In the genomic region with DNA sequence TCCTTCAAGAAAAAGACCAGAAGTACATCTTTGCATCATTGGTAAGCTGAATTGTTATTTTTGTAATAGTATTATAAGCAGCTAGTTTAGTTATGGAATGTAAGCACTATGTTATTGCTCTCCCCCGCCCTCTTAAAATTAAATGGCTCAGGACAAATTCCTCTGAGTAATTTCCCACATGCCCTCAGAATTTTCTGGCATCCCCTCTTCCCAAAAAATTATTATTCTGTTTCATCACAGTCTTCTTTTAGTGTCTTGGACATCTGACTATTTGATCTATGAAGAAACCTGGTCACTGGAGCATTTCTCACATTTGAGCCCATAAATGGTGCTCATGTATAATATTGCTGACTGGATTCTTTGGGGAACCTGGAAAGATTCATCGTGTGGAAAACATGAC, we compare ENCODE assay signal across 13 cellular contexts.
A peak's percentile ranks its signal among the peaks of the same experiment; 100 is the strongest.
DNase-seq lines count a peak whose midpoint lies in the region; ATAC-seq, FAIRE-seq and TF ChIP-seq lines count a peak whose summit lies in the region.
"Had no signal": no experiment of that assay in that cellular context is flagged by ENCODE, and none has a peak within 500 bp of the region (broad histone marks: within the 10 kb centered on the region; RNA-seq: fewer than 3 reads in every experiment).

No MANE protein-coding gene starts in this region.

- H3K27ac ChIP-seq in tibial artery (peak overlapping the region; percentile 82 to 84), pancreas (no peak overlapping the region)
- H3K27ac ChIP-seq: WERI-Rb-1 had no signal

- peaks cover 0 to 43% (median 33%) of the 10 kb centered on the region in 4 donors for H3K4me1 ChIP-seq in tibial artery
- H3K4me1 ChIP-seq in pancreas, result no peaks in the 10 kb centered on the region

- H3K36me3 Mint-ChIP-seq in activated T-cell treated with anti-CD3 and anti-CD28 coated beads, Interleukin-2, amount 50 U/mL, for 72 hours (ENCODE audit: insufficient read depth in 2 of 2), result peaks cover 15 to 51% of the 10 kb centered on the region in 2 donors
- peaks cover 89% of the 10 kb centered on the region for H3K36me3 Mint-ChIP-seq in central memory CD8-positive, alpha-beta T cell (ENCODE audit: insufficient read depth)
- peaks cover 4 to 99% (median 30%) of the 10 kb centered on the region in 3 donors for H3K36me3 Mint-ChIP-seq in naive thymus-derived CD8-positive, alpha-beta T cell

- no peak for DNase-seq in activated T-cell treated with anti-CD3 and anti-CD28 coated beads, Interleukin-2, amount 50 U/mL, for 72 hours
- DNase-seq in activated T-cell treated with anti-CD3 and anti-CD28 coated beads, Interleukin-2, amount 50 U/mL, for 48 hours, result no peak
- DNase-seq in central memory CD8-positive, alpha-beta T cell (ENCODE audit: low spot score in 2 of 2), result no peak
- DNase-seq in naive thymus-derived CD8-positive, alpha-beta T cell, result no peak
- DNase-seq in tibial artery, result no peak
- DNase-seq in pancreas, result no peak
- DNase-seq in H54 (ENCODE audit: insufficient read length, low spot score), result no peak
- DNase-seq: caudate nucleus, NCI-H1092 treated with DMSO at 0.1 percent for 48 hours, NCI-H69, WERI-Rb-1 had no signal

- peak overlapping the region in 1 of 2 donors; percentile 6 for H3K4me3 ChIP-seq in tibial artery
- no peak overlapping the region for H3K4me3 ChIP-seq in pancreas

- no peak for TF ChIP-seq POLR2A in H54 (IDR thresholded peaks at IDR 0.05; ENCODE audit: low read depth, low read length)

- WGBS in pancreas, 2 donors, result 86 to 89% methylated on average over 2 of the region's 2 CpGs

- H3K9me3 Mint-ChIP-seq in activated T-cell treated with anti-CD3 and anti-CD28 coated beads, Interleukin-2, amount 50 U/mL, for 72 hours, result no peaks in the 10 kb centered on the region
- H3K9me3 Mint-ChIP-seq in central memory CD8-positive, alpha-beta T cell, result no peaks in the 10 kb centered on the region
- no peaks in the 10 kb centered on the region for H3K9me3 Mint-ChIP-seq in naive thymus-derived CD8-positive, alpha-beta T cell

- intact Hi-C loops in tibial artery (cut with DNase I; ENCODE audit: low total_unique reads), result loop anchor here (10.0 kb wide), 1 partner anchor 112 kb away; no protein-coding TSS in a partner anchor
- intact Hi-C loops in pancreas (cut with DNase I), result loop anchor here in 1 of 3 donors (5.0 kb wide), 1 partner anchor 106 kb away; no protein-coding TSS in a partner anchor

- H3K36me3 ChIP-seq in tibial artery, result peaks cover 15 to 84% (median 62%) of the 10 kb centered on the region in 3 donors
- H3K36me3 ChIP-seq in pancreas, result peaks cover 0 to 85% (median 49%) of the 10 kb centered on the region in 3 donors

- H3K4me3 Mint-ChIP-seq in activated T-cell treated with anti-CD3 and anti-CD28 coated beads, Interleukin-2, amount 50 U/mL, for 72 hours, result peak overlapping the region in 1 of 2 donors; percentile 26
- no peak overlapping the region for H3K4me3 Mint-ChIP-seq in central memory CD8-positive, alpha-beta T cell
- no peak overlapping the region for H3K4me3 Mint-ChIP-seq in naive thymus-derived CD8-positive, alpha-beta T cell

- POLR2A ChIA-PET in naive thymus-derived CD8-positive, alpha-beta T cell (lab: Charles Lee), result no interaction called here

- H3K4me1 Mint-ChIP-seq in activated T-cell treated with anti-CD3 and anti-CD28 coated beads, Interleukin-2, amount 50 U/mL, for 72 hours (ENCODE audit: low read depth), result peaks cover 54% of the 10 kb centered on the region
- H3K4me1 Mint-ChIP-seq in central memory CD8-positive, alpha-beta T cell, result peaks cover 33% of the 10 kb centered on the region
- H3K4me1 Mint-ChIP-seq in naive thymus-derived CD8-positive, alpha-beta T cell, result peaks cover 13 to 30% (median 19%) of the 10 kb centered on the region in 4 donors

- no peak for FAIRE-seq in pancreas (lab: Jason Lieb, UNC)
- no peak for FAIRE-seq in H54 (lab: Jason Lieb, UNC)

- no peak for TF ChIP-seq CTCF in tibial artery (IDR thresholded peaks at IDR 0.05)
- no peak for TF ChIP-seq CTCF in pancreas (IDR thresholded peaks at IDR 0.05)

- H3K27ac Mint-ChIP-seq in activated T-cell treated with anti-CD3 and anti-CD28 coated beads, Interleukin-2, amount 50 U/mL, for 72 hours, result peak overlapping the region; percentile 87
- peak overlapping the region; percentile 64 for H3K27ac Mint-ChIP-seq in central memory CD8-positive, alpha-beta T cell (ENCODE audit: low read depth)
- H3K27ac Mint-ChIP-seq in naive thymus-derived CD8-positive, alpha-beta T cell, result peak overlapping the region in 8 of 10 donors; percentile 16 to 89 (median 48)

- H3K27me3 Mint-ChIP-seq in activated T-cell treated with anti-CD3 and anti-CD28 coated beads, Interleukin-2, amount 50 U/mL, for 72 hours (ENCODE audit: low read depth), result no peaks in the 10 kb centered on the region
- no peaks in the 10 kb centered on the region for H3K27me3 Mint-ChIP-seq in central memory CD8-positive, alpha-beta T cell
- H3K27me3 Mint-ChIP-seq in naive thymus-derived CD8-positive, alpha-beta T cell, result no peaks in the 10 kb centered on the region

- no peaks in the 10 kb centered on the region for H3K27me3 ChIP-seq in tibial artery
- H3K27me3 ChIP-seq in pancreas, result no peaks in the 10 kb centered on the region

- H3K9me3 ChIP-seq in tibial artery, result no peaks in the 10 kb centered on the region
- no peaks in the 10 kb centered on the region for H3K9me3 ChIP-seq in pancreas

- ATAC-seq in activated T-cell treated with anti-CD3 and anti-CD28 coated beads, Interleukin-2, amount 50 U/mL, for 72 hours (replicated peaks in 1 of 2), result no peak
- ATAC-seq in central memory CD8-positive, alpha-beta T cell (replicated peaks; ENCODE audit: extremely low read depth, poor library complexity, severe bottlenecking), result no peak
- ATAC-seq in naive thymus-derived CD8-positive, alpha-beta T cell, result no peak
- ATAC-seq in pancreas, result no peak
- ATAC-seq in GM18519 (IDR thresholded peaks at IDR 0.05; ENCODE audit: low FRiP score, unreplicated experiment), result no peak
- ATAC-seq: left lobe of liver had no signal

Comparison
In these comparisons a context has a peak if more than half of its experiments do, and no peak if none do; other contexts are left out.
1. H3K27ac ChIP-seq: peak in tibial artery (2 of 2); none in pancreas (0 of 4).
2. Peak in every context shown above with its lines, with median percentiles within 50 percentile points of each other: H3K27ac Mint-ChIP-seq.